Comparison of ENCODE assay signal across 17 cellular contexts in the genomic region with DNA sequence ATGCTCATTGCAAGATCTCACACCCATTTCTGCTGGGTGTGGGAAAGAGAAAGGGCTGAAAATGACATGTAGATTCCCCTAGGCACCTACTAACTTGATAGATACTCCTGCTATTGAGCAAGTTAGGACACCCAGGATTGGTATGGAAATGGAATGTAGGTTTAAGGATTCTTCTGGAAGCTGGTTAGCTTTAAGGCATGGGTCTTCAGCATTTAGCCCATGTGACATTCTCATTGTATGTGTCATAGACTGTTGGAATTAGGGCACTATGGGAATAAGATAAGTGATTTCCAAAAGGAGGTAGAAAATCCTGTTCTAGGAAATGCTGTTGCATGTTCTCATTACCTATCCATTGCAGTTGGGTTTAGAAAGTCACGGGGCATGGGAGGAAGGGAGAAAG.
DNase-seq lines count a peak whose midpoint lies in the region; ATAC-seq and TF ChIP-seq lines count a peak whose summit lies in the region.
"Had no signal": no experiment of that assay in that cellular context is flagged by ENCODE, and none has a peak within 500 bp of the region (broad histone marks: within the 10 kb centered on the region; RNA-seq: fewer than 3 reads in every experiment).

No MANE protein-coding gene starts in this region.

- H3K27ac Mint-ChIP-seq in GM23338, result no peak overlapping the region
- H3K27ac Mint-ChIP-seq: activated CD8-positive, alpha-beta T cell treated with anti-CD3 and anti-CD28 coated beads, Interleukin-2, amount 10 ng/mL, durations not matched to agents 7 days and 5 days had no signal

- H3K36me3 Mint-ChIP-seq in GM23338 (ENCODE audit: low read depth), result no peaks in the 10 kb centered on the region

- no peaks in the 10 kb centered on the region for H3K27me3 ChIP-seq in GM23338 (ENCODE audit: insufficient read depth)
- H3K27me3 ChIP-seq: esophagus muscularis mucosa, Peyer's patch had no signal

- 0 out of 2 replicates have a peak, but pooled peaks cover 3% of the 10 kb centered on the region for H4K20me1 ChIP-seq in GM23338 (replicated peaks; ENCODE audit: insufficient read depth)

- H3K4me3 ChIP-seq in retinal pigment epithelial cell (ENCODE audit: low read length) (no peak overlapping the region), GM23338 (no peak overlapping the region)
- H3K4me3 ChIP-seq: coronary artery, esophagus muscularis mucosa, Peyer's patch had no signal

- CTCF ChIA-PET in RWPE1 (lab: Yijun Ruan, JAX), result interaction anchor here (0.5 to 0.6 kb wide), 2 partner anchors 101 to 345 kb away, joined by 3 to 5 read pairs; no protein-coding TSS in a partner anchor

- H3K4me3 Mint-ChIP-seq in GM23338, result no peak overlapping the region
- H3K4me3 Mint-ChIP-seq: activated CD8-positive, alpha-beta T cell treated with anti-CD3 and anti-CD28 coated beads, Interleukin-2, amount 10 ng/mL, durations not matched to agents 7 days and 5 days; CD4-positive, alpha-beta memory T cell; naive thymus-derived CD8-positive, alpha-beta T cell had no signal

- ATAC-seq in GM23338, result no peak
- ATAC-seq: activated CD8-positive, alpha-beta T cell treated with anti-CD3 and anti-CD28 coated beads, Interleukin-2, amount 10 ng/mL, durations not matched to agents 7 days and 5 days; naive thymus-derived CD8-positive, alpha-beta T cell had no signal

- DNase-seq in EL, result peak; percentile 88
- peak; percentile 12 for DNase-seq in RWPE1 (ENCODE audit: low spot score)
- peak; percentile 53 for DNase-seq in fibroblast of peridontal ligament (ENCODE audit: extremely low read depth)
- peak; percentile 65 for DNase-seq in retinal pigment epithelial cell (ENCODE audit: low read depth)
- no peak for DNase-seq in stimulated activated CD4-positive, alpha-beta T cell treated with anti-CD3 and anti-CD28 coated beads, Interleukin-15, amount 100 ng/mL, for 24 hours
- no peak for DNase-seq in SHP77 treated with DMSO at 0.1 percent for 48 hours (lab: John Stamatoyannopoulos, UW)
- no peak for DNase-seq in GM23338 (ENCODE audit: low spot score)
- DNase-seq: activated CD8-positive, alpha-beta T cell treated with anti-CD3 and anti-CD28 coated beads, Interleukin-2, amount 10 ng/mL, durations not matched to agents 7 days and 5 days; CD4-positive, alpha-beta memory T cell; MM.1S; naive thymus-derived CD8-positive, alpha-beta T cell; NCI-H1930; NCI-H524; Peyer's patch; T-helper 1 cell had no signal

- no peaks in the 10 kb centered on the region for H3F3A ChIP-seq in GM23338 (replicated peaks; ENCODE audit: low read depth)

- no peak overlapping the region for H2AFZ ChIP-seq in GM23338

- H3K79me2 ChIP-seq in GM23338 (replicated peaks; ENCODE audit: insufficient read depth), result no peaks in the 10 kb centered on the region

- POLR2A ChIA-PET in RWPE1 (lab: Yijun Ruan, JAX; ENCODE audit: low non-redundant PET), result no interaction called here

- H3K4me1 ChIP-seq in GM23338 (ENCODE audit: insufficient read depth), result no peaks in the 10 kb centered on the region

- no peaks in the 10 kb centered on the region for H3K9me2 ChIP-seq in GM23338 (ENCODE audit: insufficient read depth)

- H3K4me1 Mint-ChIP-seq in GM23338, result no peaks in the 10 kb centered on the region

- H3K4me2 ChIP-seq in GM23338, result no peak overlapping the region

- TF ChIP-seq CTCF in RWPE1 (conservative IDR thresholded peaks at IDR 0.05; ENCODE audit: low read depth), result no peak
- TF ChIP-seq CTCF in retinal pigment epithelial cell (conservative IDR thresholded peaks at IDR 0.05; ENCODE audit: low read depth, low read length), result no peak
- no peak for TF ChIP-seq CTCF in GM23338 (conservative IDR thresholded peaks at IDR 0.05; ENCODE audit: low read depth in 2 of 2)

- H3K36me3 ChIP-seq in GM23338 (ENCODE audit: insufficient read depth), result no peaks in the 10 kb centered on the region
- H3K36me3 ChIP-seq: esophagus muscularis mucosa, Peyer's patch had no signal

- no peaks in the 10 kb centered on the region for H3K27me3 Mint-ChIP-seq in GM23338 (ENCODE audit: insufficient read depth, low read depth, poor library complexity)
- H3K27me3 Mint-ChIP-seq: CD4-positive, alpha-beta memory T cell; naive thymus-derived CD8-positive, alpha-beta T cell had no signal

- H3K9me3 Mint-ChIP-seq in GM23338, result no peaks in the 10 kb centered on the region
- H3K9me3 Mint-ChIP-seq: CD4-positive, alpha-beta memory T cell; naive thymus-derived CD8-positive, alpha-beta T cell had no signal

- H3K27ac ChIP-seq in RWPE1 (no peak overlapping the region), GM23338 (ENCODE audit: low read depth) (no peak overlapping the region)
- H3K27ac ChIP-seq: coronary artery, esophagus muscularis mucosa, Peyer's patch had no signal

TF ChIP-seq in GM23338, 12 proteins besides CTCF, POLR2A, EP300 and RAD21 (continues in another document):
- TF ChIP-seq, protein P1, sequence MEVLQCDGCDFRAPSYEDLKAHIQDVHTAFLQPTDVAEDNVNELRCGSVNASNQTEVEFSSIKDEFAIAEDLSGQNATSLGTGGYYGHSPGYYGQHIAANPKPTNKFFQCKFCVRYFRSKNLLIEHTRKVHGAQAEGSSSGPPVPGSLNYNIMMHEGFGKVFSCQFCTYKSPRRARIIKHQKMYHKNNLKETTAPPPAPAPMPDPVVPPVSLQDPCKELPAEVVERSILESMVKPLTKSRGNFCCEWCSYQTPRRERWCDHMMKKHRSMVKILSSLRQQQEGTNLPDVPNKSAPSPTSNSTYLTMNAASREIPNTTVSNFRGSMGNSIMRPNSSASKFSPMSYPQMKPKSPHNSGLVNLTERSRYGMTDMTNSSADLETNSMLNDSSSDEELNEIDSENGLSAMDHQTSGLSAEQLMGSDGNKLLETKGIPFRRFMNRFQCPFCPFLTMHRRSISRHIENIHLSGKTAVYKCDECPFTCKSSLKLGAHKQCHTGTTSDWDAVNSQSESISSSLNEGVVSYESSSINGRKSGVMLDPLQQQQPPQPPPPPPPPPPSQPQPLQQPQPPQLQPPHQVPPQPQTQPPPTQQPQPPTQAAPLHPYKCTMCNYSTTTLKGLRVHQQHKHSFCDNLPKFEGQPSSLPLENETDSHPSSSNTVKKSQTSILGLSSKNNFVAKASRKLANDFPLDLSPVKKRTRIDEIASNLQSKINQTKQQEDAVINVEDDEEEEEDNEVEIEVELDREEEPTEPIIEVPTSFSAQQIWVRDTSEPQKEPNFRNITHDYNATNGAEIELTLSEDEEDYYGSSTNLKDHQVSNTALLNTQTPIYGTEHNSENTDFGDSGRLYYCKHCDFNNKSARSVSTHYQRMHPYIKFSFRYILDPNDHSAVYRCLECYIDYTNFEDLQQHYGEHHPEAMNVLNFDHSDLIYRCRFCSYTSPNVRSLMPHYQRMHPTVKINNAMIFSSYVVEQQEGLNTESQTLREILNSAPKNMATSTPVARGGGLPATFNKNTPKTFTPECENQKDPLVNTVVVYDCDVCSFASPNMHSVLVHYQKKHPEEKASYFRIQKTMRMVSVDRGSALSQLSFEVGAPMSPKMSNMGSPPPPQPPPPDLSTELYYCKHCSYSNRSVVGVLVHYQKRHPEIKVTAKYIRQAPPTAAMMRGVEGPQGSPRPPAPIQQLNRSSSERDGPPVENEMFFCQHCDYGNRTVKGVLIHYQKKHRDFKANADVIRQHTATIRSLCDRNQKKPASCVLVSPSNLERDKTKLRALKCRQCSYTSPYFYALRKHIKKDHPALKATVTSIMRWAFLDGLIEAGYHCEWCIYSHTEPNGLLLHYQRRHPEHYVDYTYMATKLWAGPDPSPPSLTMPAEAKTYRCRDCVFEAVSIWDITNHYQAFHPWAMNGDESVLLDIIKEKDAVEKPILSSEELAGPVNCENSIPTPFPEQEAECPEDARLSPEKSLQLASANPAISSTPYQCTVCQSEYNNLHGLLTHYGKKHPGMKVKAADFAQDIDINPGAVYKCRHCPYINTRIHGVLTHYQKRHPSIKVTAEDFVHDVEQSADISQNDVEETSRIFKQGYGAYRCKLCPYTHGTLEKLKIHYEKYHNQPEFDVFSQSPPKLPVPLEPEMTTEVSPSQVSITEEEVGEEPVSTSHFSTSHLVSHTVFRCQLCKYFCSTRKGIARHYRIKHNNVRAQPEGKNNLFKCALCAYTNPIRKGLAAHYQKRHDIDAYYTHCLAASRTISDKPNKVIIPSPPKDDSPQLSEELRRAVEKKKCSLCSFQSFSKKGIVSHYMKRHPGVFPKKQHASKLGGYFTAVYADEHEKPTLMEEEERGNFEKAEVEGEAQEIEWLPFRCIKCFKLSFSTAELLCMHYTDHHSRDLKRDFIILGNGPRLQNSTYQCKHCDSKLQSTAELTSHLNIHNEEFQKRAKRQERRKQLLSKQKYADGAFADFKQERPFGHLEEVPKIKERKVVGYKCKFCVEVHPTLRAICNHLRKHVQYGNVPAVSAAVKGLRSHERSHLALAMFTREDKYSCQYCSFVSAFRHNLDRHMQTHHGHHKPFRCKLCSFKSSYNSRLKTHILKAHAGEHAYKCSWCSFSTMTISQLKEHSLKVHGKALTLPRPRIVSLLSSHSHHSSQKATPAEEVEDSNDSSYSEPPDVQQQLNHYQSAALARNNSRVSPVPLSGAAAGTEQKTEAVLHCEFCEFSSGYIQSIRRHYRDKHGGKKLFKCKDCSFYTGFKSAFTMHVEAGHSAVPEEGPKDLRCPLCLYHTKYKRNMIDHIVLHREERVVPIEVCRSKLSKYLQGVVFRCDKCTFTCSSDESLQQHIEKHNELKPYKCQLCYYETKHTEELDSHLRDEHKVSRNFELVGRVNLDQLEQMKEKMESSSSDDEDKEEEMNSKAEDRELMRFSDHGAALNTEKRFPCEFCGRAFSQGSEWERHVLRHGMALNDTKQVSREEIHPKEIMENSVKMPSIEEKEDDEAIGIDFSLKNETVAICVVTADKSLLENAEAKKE (CRISPR knock-in tag; IDR thresholded peaks at IDR 0.05), result no peak
- TF ChIP-seq CREB1 (CRISPR knock-in tag; IDR thresholded peaks at IDR 0.05; ENCODE audit: low read depth) (no peak), EZH2 (IDR thresholded peaks at IDR 0.05; ENCODE audit: low read depth, unreplicated experiment) (no peak), NANOG (IDR thresholded peaks at IDR 0.05; ENCODE audit: borderline replicate concordance) (no peak), ZNF114 (CRISPR knock-in tag; IDR thresholded peaks at IDR 0.05) (no peak), ZNF331 (CRISPR knock-in tag; IDR thresholded peaks at IDR 0.05; ENCODE audit: low read depth) (no peak), STAT1 (IDR thresholded peaks at IDR 0.05; ENCODE audit: unreplicated experiment) (no peak)

Comparison
In these comparisons a context has a peak if more than half of its experiments do, and no peak if none do; other contexts are left out.
1. DNase-seq: peak in EL (single experiment), RWPE1 (single experiment), fibroblast of peridontal ligament (single experiment) and retinal pigment epithelial cell (single experiment); none in stimulated activated CD4-positive, alpha-beta T cell treated with anti-CD3 and anti-CD28 coated beads, Interleukin-15, amount 100 ng/mL, for 24 hours (single experiment), SHP77 treated with DMSO at 0.1 percent for 48 hours (single experiment) and GM23338 (single experiment).